13 cellular contexts compared by ENCODE assay signal in genomic region chr17:36085710-36086268, GRCh38.
A peak's percentile ranks its signal among the peaks of the same experiment; 100 is the strongest.
DNase-seq lines count a peak whose midpoint lies in the region; ATAC-seq lines count a peak whose summit lies in the region.
"Had no signal": no experiment of that assay in that cellular context is flagged by ENCODE, and none has a peak within 500 bp of the region (broad histone marks: within the 10 kb centered on the region; RNA-seq: fewer than 3 reads in every experiment).

No MANE protein-coding gene starts in this region.

- H3K4me1 Mint-ChIP-seq in activated T-cell treated with anti-CD3 and anti-CD28 coated beads, Interleukin-2, amount 50 U/mL, for 24 hours (ENCODE audit: low read depth) = peaks cover 72% of the 10 kb centered on the region
- H3K4me1 Mint-ChIP-seq in T-helper 1 cell treated with Interleukin-12 subunit alpha and Interleukin-12 subunit beta and Interleukin-4 antibody, amounts not matched to agents 30 μg/mL and 1 μg/mL, for 36 hours (ENCODE audit: low read depth) = peaks cover 47% of the 10 kb centered on the region
- H3K4me1 Mint-ChIP-seq in stimulated activated effector memory CD8-positive, alpha-beta T cell treated with anti-CD3 and anti-CD28 coated beads, Interleukin-12 subunit alpha, Interleukin-12 subunit beta, amount 100 ng/mL, for 72 hours = peaks cover 85% of the 10 kb centered on the region

- DNase-seq in activated T-cell treated with anti-CD3 and anti-CD28 coated beads, Interleukin-2, amount 50 U/mL, for 24 hours = no peak
- DNase-seq in activated T-cell treated with anti-CD3 and anti-CD28 coated beads, Interleukin-2, amount 50 U/mL, for 1 hour = no peak
- peak; percentile 10 for DNase-seq in globus pallidus (ENCODE audit: low spot score)
- no peak for DNase-seq in stimulated activated effector memory CD8-positive, alpha-beta T cell treated with anti-CD3 and anti-CD28 coated beads, Interleukin-12 subunit alpha, Interleukin-12 subunit beta, amount 100 ng/mL, for 72 hours (ENCODE audit: low spot score in 2 of 2)
- DNase-seq in NCI-H1092 (lab: John Stamatoyannopoulos, UW) = no peak
- DNase-seq: activated T-cell treated with anti-CD3 and anti-CD28 coated beads for 4 hours, DMS79, NCI-H2029, stomach had no signal

- H3K9me3 Mint-ChIP-seq in activated T-cell treated with anti-CD3 and anti-CD28 coated beads, Interleukin-2, amount 50 U/mL, for 24 hours = no peaks in the 10 kb centered on the region
- no peaks in the 10 kb centered on the region for H3K9me3 Mint-ChIP-seq in T-helper 1 cell treated with Interleukin-12 subunit alpha and Interleukin-12 subunit beta and Interleukin-4 antibody, amounts not matched to agents 30 μg/mL and 1 μg/mL, for 36 hours
- H3K9me3 Mint-ChIP-seq in stimulated activated effector memory CD8-positive, alpha-beta T cell treated with anti-CD3 and anti-CD28 coated beads, Interleukin-12 subunit alpha, Interleukin-12 subunit beta, amount 100 ng/mL, for 72 hours = no peaks in the 10 kb centered on the region
- H3K9me3 Mint-ChIP-seq: neural progenitor cell had no signal

- H3K4me3 Mint-ChIP-seq in activated T-cell treated with anti-CD3 and anti-CD28 coated beads, Interleukin-2, amount 50 U/mL, for 24 hours = no peak overlapping the region
- H3K4me3 Mint-ChIP-seq in T-helper 1 cell treated with Interleukin-12 subunit alpha and Interleukin-12 subunit beta and Interleukin-4 antibody, amounts not matched to agents 30 μg/mL and 1 μg/mL, for 36 hours = no peak overlapping the region
- peak overlapping the region; percentile 70 for H3K4me3 Mint-ChIP-seq in stimulated activated effector memory CD8-positive, alpha-beta T cell treated with anti-CD3 and anti-CD28 coated beads, Interleukin-12 subunit alpha, Interleukin-12 subunit beta, amount 100 ng/mL, for 72 hours
- H3K4me3 Mint-ChIP-seq: neural progenitor cell had no signal

- H3K27ac Mint-ChIP-seq in activated T-cell treated with anti-CD3 and anti-CD28 coated beads, Interleukin-2, amount 50 U/mL, for 24 hours = peak overlapping the region; percentile 65
- peak overlapping the region; percentile 67 for H3K27ac Mint-ChIP-seq in T-helper 1 cell treated with Interleukin-12 subunit alpha and Interleukin-12 subunit beta and Interleukin-4 antibody, amounts not matched to agents 30 μg/mL and 1 μg/mL, for 36 hours
- peak overlapping the region; percentile 96 for H3K27ac Mint-ChIP-seq in stimulated activated effector memory CD8-positive, alpha-beta T cell treated with anti-CD3 and anti-CD28 coated beads, Interleukin-12 subunit alpha, Interleukin-12 subunit beta, amount 100 ng/mL, for 72 hours
- H3K27ac Mint-ChIP-seq: neural progenitor cell had no signal

- no peak for ATAC-seq in stimulated activated effector memory CD8-positive, alpha-beta T cell treated with anti-CD3 and anti-CD28 coated beads, Interleukin-12 subunit alpha, Interleukin-12 subunit beta, amount 100 ng/mL, for 72 hours
- ATAC-seq in HG02642 (IDR thresholded peaks at IDR 0.05; ENCODE audit: poor library complexity, unreplicated experiment) (no peak), GM18909 (IDR thresholded peaks at IDR 0.05; ENCODE audit: poor library complexity, unreplicated experiment) (no peak)

- H3K27me3 Mint-ChIP-seq in activated T-cell treated with anti-CD3 and anti-CD28 coated beads, Interleukin-2, amount 50 U/mL, for 24 hours = peaks cover 6% of the 10 kb centered on the region
- H3K27me3 Mint-ChIP-seq in T-helper 1 cell treated with Interleukin-12 subunit alpha and Interleukin-12 subunit beta and Interleukin-4 antibody, amounts not matched to agents 30 μg/mL and 1 μg/mL, for 36 hours (ENCODE audit: low read depth) = peaks cover 16% of the 10 kb centered on the region

- H3K36me3 Mint-ChIP-seq in activated T-cell treated with anti-CD3 and anti-CD28 coated beads, Interleukin-2, amount 50 U/mL, for 24 hours (ENCODE audit: low read depth) = peaks cover 7% of the 10 kb centered on the region
- H3K36me3 Mint-ChIP-seq in T-helper 1 cell treated with Interleukin-12 subunit alpha and Interleukin-12 subunit beta and Interleukin-4 antibody, amounts not matched to agents 30 μg/mL and 1 μg/mL, for 36 hours (ENCODE audit: low read depth) = peaks cover 3% of the 10 kb centered on the region
- H3K36me3 Mint-ChIP-seq in stimulated activated effector memory CD8-positive, alpha-beta T cell treated with anti-CD3 and anti-CD28 coated beads, Interleukin-12 subunit alpha, Interleukin-12 subunit beta, amount 100 ng/mL, for 72 hours = peaks cover 96% of the 10 kb centered on the region
- H3K36me3 Mint-ChIP-seq: neural progenitor cell had no signal
